In the genomic region with DNA sequence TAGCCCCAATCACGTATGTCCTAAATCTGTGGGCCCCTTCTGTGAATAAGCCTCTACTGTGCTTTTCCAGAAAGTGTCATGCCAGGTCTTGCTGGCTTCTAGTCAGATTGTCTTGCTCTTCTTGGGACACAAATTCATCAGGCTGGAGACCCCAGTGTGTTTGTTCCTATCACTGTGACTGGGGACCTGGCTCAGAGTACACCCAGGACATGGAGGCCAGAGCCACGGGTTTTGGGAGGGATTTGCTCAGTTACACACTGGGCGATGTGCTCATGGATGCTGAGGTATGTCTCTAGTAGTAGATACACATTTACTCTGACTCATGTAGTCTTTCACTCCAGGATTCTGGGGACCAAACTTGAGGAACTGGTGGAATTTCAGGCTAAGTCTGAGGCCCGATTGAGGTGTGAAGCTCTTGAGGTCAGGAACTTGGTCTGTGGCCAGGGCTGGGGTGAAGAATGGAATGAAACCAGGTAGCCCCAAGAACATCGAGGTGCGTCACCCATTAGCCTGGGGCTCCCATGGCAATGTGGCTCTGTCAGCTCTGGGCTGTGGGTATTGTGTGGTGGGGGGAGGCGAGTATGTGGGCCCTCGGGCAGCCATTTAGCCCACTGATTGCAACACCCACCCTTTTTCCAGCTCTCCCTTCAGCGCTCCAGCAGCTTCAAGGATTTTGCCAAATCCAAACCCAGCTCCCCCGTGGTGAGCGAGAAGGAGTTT, we compare ENCODE assay signal across 18 cellular contexts. TPM values are rescaled to one million over a fixed set of nuclear protein-coding genes. Genes with fewer than 3 reads are reported as not detected.
A peak's percentile ranks its signal among the peaks of the same experiment; 100 is the strongest.
DNase-seq lines count a peak whose midpoint lies in the region; ATAC-seq, FAIRE-seq and TF ChIP-seq lines count a peak whose summit lies in the region.
"Had no signal": no experiment of that assay in that cellular context is flagged by ENCODE, and none has a peak within 500 bp of the region (broad histone marks: within the 10 kb centered on the region; RNA-seq: fewer than 3 reads in every experiment).

No MANE protein-coding gene starts in this region.

- H3K79me2 ChIP-seq in OCI-LY1 (ENCODE audit: insufficient read depth, low read length) (peaks cover 13% of the 10 kb centered on the region), GM12878 (ENCODE audit: control insufficient read depth, insufficient read depth, low read length) (peaks cover 47% of the 10 kb centered on the region)

- SMC1A ChIA-PET in GM12878 (lab: Charles Lee; ENCODE audit: uncharacterized antibody, unreplicated experiment) = interaction anchor here (0.5 to 14.8 kb wide), 11 partner anchors 9 to 558 kb away, joined by 3 to 165 read pairs (median 4); no protein-coding TSS in a partner anchor

- peak overlapping the region; percentile 23 for H3K27ac ChIP-seq in OCI-LY1 (ENCODE audit: low read depth, low read length, poor library complexity, severe bottlenecking)
- H3K27ac ChIP-seq in GM12878 (ENCODE audit: control insufficient read depth, insufficient read depth) = no peak overlapping the region
- H3K27ac ChIP-seq: neural progenitor cell had no signal

- peaks cover 46% of the 10 kb centered on the region for H3K4me1 Mint-ChIP-seq in stimulated activated effector memory CD8-positive, alpha-beta T cell treated with anti-CD3 and anti-CD28 coated beads, Interleukin-12 subunit alpha, Interleukin-12 subunit beta, amount 100 ng/mL, for 72 hours

- no peak for TF ChIP-seq POLR2A in GM12878 (IDR thresholded peaks at IDR 0.05; ENCODE audit: low read depth, low read length)

- peak; percentile 53 for DNase-seq in activated CD8-positive, alpha-beta memory T cell treated with anti-CD3 and anti-CD28 coated beads for 24 hours
- DNase-seq in activated CD8-positive, alpha-beta memory T cell treated with anti-CD3 and anti-CD28 coated beads, Interleukin-2, amount 50 U/mL, for 4 hours = no peak
- DNase-seq in GM12878 (ENCODE audit: low read depth, low spot score) (no peak), NOMO-1 treated with DMSO at 0.1 percent for 48 hours (lab: John Stamatoyannopoulos, UW; ENCODE audit: unreplicated experiment) (no peak)
- no peak for DNase-seq in stimulated activated effector memory CD8-positive, alpha-beta T cell treated with anti-CD3 and anti-CD28 coated beads, Interleukin-12 subunit alpha, Interleukin-12 subunit beta, amount 100 ng/mL, for 72 hours (ENCODE audit: low spot score in 2 of 2)
- no peak for DNase-seq in central memory CD4-positive, alpha-beta T cell
- DNase-seq: anterior cingulate cortex; MG63; NCI-H1694; retina; stimulated activated CD4-positive, alpha-beta T cell treated with anti-CD3 and anti-CD28 coated beads, Interleukin-15, amount 100 ng/mL, for 24 hours had no signal

- no peaks in the 10 kb centered on the region for H3K9me2 ChIP-seq in OCI-LY1 (ENCODE audit: low read depth, low read length)

- RAD21 ChIA-PET in GM12878 (lab: Charles Lee; ENCODE audit: unreplicated experiment) = interaction anchor here (0.7 to 1.8 kb wide), 6 partner anchors 11 to 35 kb away, joined by 3 to 8 read pairs (median 4); no protein-coding TSS in a partner anchor

- no peaks in the 10 kb centered on the region for H3K9me3 Mint-ChIP-seq in stimulated activated effector memory CD8-positive, alpha-beta T cell treated with anti-CD3 and anti-CD28 coated beads, Interleukin-12 subunit alpha, Interleukin-12 subunit beta, amount 100 ng/mL, for 72 hours

- H3K9ac ChIP-seq in OCI-LY1 (ENCODE audit: low read length) (no peak overlapping the region), GM12878 (ENCODE audit: control insufficient read depth, insufficient read depth, low read length) (no peak overlapping the region)
- H3K9ac ChIP-seq: neural progenitor cell had no signal

- BruUV-seq in GM12878 (replicated peaks; lab: Mats Ljungman, UMichigan) = no TSS peak

- POLR2A ChIA-PET in GM12878 (lab: Charles Lee) = interaction anchor here (11.2 kb wide), 1 partner anchor 17 kb away, joined by 169 read pairs; no protein-coding TSS in a partner anchor

- ATAC-seq in GM12878 (no peak), HG03571 (IDR thresholded peaks at IDR 0.05; ENCODE audit: unreplicated experiment) (no peak)
- no peak for ATAC-seq in stimulated activated effector memory CD8-positive, alpha-beta T cell treated with anti-CD3 and anti-CD28 coated beads, Interleukin-12 subunit alpha, Interleukin-12 subunit beta, amount 100 ng/mL, for 72 hours
- ATAC-seq: Right ventricle myocardium inferior had no signal

- WGBS in GM12878 (ENCODE audit: insufficient coverage, insufficient replicate concordance, low lambda C conversion rate, missing lambda C conversion rate) = 74% methylated on average over 11 of the region's 11 CpGs

- H3K4me3 ChIP-seq in OCI-LY1 (ENCODE audit: low read depth, low read length, poor library complexity, severe bottlenecking) (no peak overlapping the region), GM12878 (no peak overlapping the region)
- H3K4me3 ChIP-seq: MG63, neural progenitor cell had no signal

- H2AFZ ChIP-seq in OCI-LY1 (ENCODE audit: low read length) = no peak overlapping the region
- no peak overlapping the region for H2AFZ ChIP-seq in GM12878 (ENCODE audit: control insufficient read depth, low read depth, low read length)
- H2AFZ ChIP-seq: neural progenitor cell had no signal

- peak overlapping the region; percentile 93 for H3K27ac Mint-ChIP-seq in stimulated activated effector memory CD8-positive, alpha-beta T cell treated with anti-CD3 and anti-CD28 coated beads, Interleukin-12 subunit alpha, Interleukin-12 subunit beta, amount 100 ng/mL, for 72 hours
- H3K27ac Mint-ChIP-seq: neural progenitor cell had no signal

- peak overlapping the region; percentile 93 for H3K4me3 Mint-ChIP-seq in stimulated activated effector memory CD8-positive, alpha-beta T cell treated with anti-CD3 and anti-CD28 coated beads, Interleukin-12 subunit alpha, Interleukin-12 subunit beta, amount 100 ng/mL, for 72 hours
- H3K4me3 Mint-ChIP-seq: neural progenitor cell had no signal

- intact Hi-C loops in GM12878 (cut with micrococcal nuclease; ENCODE audit: unreplicated experiment) = no loop called here

- no peak for TF ChIP-seq EP300 in GM12878 (IDR thresholded peaks at IDR 0.05; ENCODE audit: borderline replicate concordance in 1 of 2, control insufficient read depth in 1 of 2, low read depth in 2 of 2, low read length in 2 of 2)

- no peak overlapping the region for H3K4me2 ChIP-seq in OCI-LY1 (ENCODE audit: low read length)
- H3K4me2 ChIP-seq in GM12878 (ENCODE audit: control insufficient read depth, insufficient read depth) = no peak overlapping the region; the same call in 1 of the 2 replicates
- H3K4me2 ChIP-seq: neural progenitor cell had no signal

- H4K20me1 ChIP-seq in OCI-LY1 (ENCODE audit: insufficient read depth, low read length) = no peaks in the 10 kb centered on the region
- H4K20me1 ChIP-seq in GM12878 (ENCODE audit: control insufficient read depth, insufficient read depth) = no peaks in the 10 kb centered on the region

- H3K27me3 ChIP-seq in OCI-LY1 (ENCODE audit: insufficient read depth, low read length) = no peaks in the 10 kb centered on the region
- H3K27me3 ChIP-seq in GM12878 (replicated peaks in 1 of 2; ENCODE audit: control insufficient read depth in 2 of 2, insufficient read depth in 2 of 2, low read length in 1 of 2) = no peaks in the 10 kb centered on the region
- H3K27me3 ChIP-seq: MG63, neural progenitor cell had no signal

- H3K36me3 ChIP-seq in OCI-LY1 (ENCODE audit: insufficient read depth, low read length) = peaks cover 71% of the 10 kb centered on the region
- H3K36me3 ChIP-seq in GM12878 (ENCODE audit: control insufficient read depth in 2 of 2, insufficient read depth in 2 of 2, low read length in 1 of 2) = peaks cover 9 to 23% of the 10 kb centered on the region in 2 experiments
- H3K36me3 ChIP-seq: MG63, neural progenitor cell had no signal

- in situ Hi-C loops in GM12878 (cut with MboI) = no loop called here

- no peak for TF ChIP-seq RAD21 in GM12878 (IDR thresholded peaks at IDR 0.05; ENCODE audit: insufficient read depth, low read depth, low read length)

- CTCF ChIA-PET in GM12878 (lab: Yijun Ruan, JAX) = interaction anchor here (0.8 to 1.6 kb wide), 5 partner anchors 10 to 149 kb away, joined by 3 to 6 read pairs (median 4); a partner anchor contains a TSS

- peak; percentile 7 for FAIRE-seq in GM12878 (lab: Jason Lieb, UNC)

- no peak for TF ChIP-seq CTCF in OCI-LY1 (IDR thresholded peaks at IDR 0.05; ENCODE audit: low read length)
- no peak for TF ChIP-seq CTCF in GM12878 (IDR thresholded peaks at IDR 0.05 in 2 of 3, conservative IDR thresholded peaks at IDR 0.05 in 1 of 3; ENCODE audit: control insufficient read depth in 2 of 3, extremely low read depth in 1 of 3, insufficient read depth in 1 of 3, low read depth in 3 of 3, low read length in 3 of 3)

- peaks cover 100% of the 10 kb centered on the region for H3K36me3 Mint-ChIP-seq in stimulated activated effector memory CD8-positive, alpha-beta T cell treated with anti-CD3 and anti-CD28 coated beads, Interleukin-12 subunit alpha, Interleukin-12 subunit beta, amount 100 ng/mL, for 72 hours

- H3K9me3 ChIP-seq in OCI-LY1 (ENCODE audit: low read length) (no peaks in the 10 kb centered on the region), GM12878 (replicated peaks; ENCODE audit: control insufficient read depth, insufficient read depth, low read length) (no peaks in the 10 kb centered on the region)
- H3K9me3 ChIP-seq: MG63 had no signal

- peaks cover 41% of the 10 kb centered on the region for H3K4me1 ChIP-seq in OCI-LY1 (ENCODE audit: insufficient read depth, low read length, severe bottlenecking)
- peaks cover 20% of the 10 kb centered on the region for H3K4me1 ChIP-seq in GM12878 (ENCODE audit: control insufficient read depth, insufficient read depth, low read length)
- H3K4me1 ChIP-seq: neural progenitor cell had no signal

- H3F3A ChIP-seq in OCI-LY1 (ENCODE audit: insufficient read depth, low read length) = no peaks in the 10 kb centered on the region

RNA-seq across cellular contexts. Expression of a gene that starts 7.7 kb away (rescaled TPM):
- 88.3 and 101 TPM in 2 replicates for total RNA-seq in GM12878 (2013; cell fraction: nucleolus; rRNA removed)
- total RNA-seq in GM12878 (2014; rRNA removed) = 198 and 231 TPM in 2 replicates
- 123 and 130 TPM in 2 replicates for total RNA-seq in GM12878 (2014; rRNA removed; fragmentation: Illumina TruSeq; extraction: Trizol)
- total RNA-seq in GM12878 (2021) = 183 and 191 TPM in 2 replicates
- polyA plus RNA-seq in GM12878 (2011; ENCODE audit: low read depth) = 67.3 TPM
- 159 and 233 TPM in 2 replicates for polyA plus RNA-seq in GM12878 (2011; rRNA removed)
- polyA plus RNA-seq in GM12878 (2011; cell fraction: cytosol; rRNA removed) = 229 and 314 TPM in 2 replicates
- 329 and 387 TPM in 2 replicates for polyA plus RNA-seq in GM12878 (2011; cell fraction: nucleus; rRNA removed)
- 109 and 113 TPM in 2 replicates for polyA plus RNA-seq in GM12878 (2012)
- 122 and 155 TPM in 2 replicates for polyA plus RNA-seq in GM12878 (2014; fragmentation: Illumina TruSeq; extraction: Trizol)
- polyA plus RNA-seq in GM12878 (2014; fragmentation: Nextera tagmentation; extraction: Ambion mirVana) = 10 to 100 TPM; 23.1 to 39.1 TPM
- polyA plus RNA-seq in GM12878 (2014; rRNA removed) = 192 and 204 TPM in 2 replicates
- polyA plus RNA-seq in GM12878 (2016; fragmentation: Nextera tagmentation; extraction: Ambion mirVana) = 100 to 1,000 TPM; 148 to 164 TPM
- 120 and 220 TPM in 2 replicates for polyA minus RNA-seq in GM12878 (2011; rRNA and poly(A)+ RNA removed)
- polyA minus RNA-seq in GM12878 (2011; cell fraction: cytosol; rRNA and poly(A)+ RNA removed) = 77.4 and 94.2 TPM in 2 replicates
- 51.7 and 77.8 TPM in 2 replicates for polyA minus RNA-seq in GM12878 (2011; cell fraction: nucleus; rRNA and poly(A)+ RNA removed)
- total RNA-seq: A673, chondrocyte, kidney epithelial cell had no signal

RNA-seq across cellular contexts. Expression of a gene that starts 48.7 kb away (rescaled TPM):
- not detected in 2 replicates for total RNA-seq in GM12878 (2013; cell fraction: nucleolus; rRNA removed)
- 0.17 and 0.27 TPM in 2 replicates for total RNA-seq in GM12878 (2014; rRNA removed)
- 0.13 and 0.14 TPM in 2 replicates for total RNA-seq in GM12878 (2014; rRNA removed; fragmentation: Illumina TruSeq; extraction: Trizol)
- 0.21 and 0.27 TPM in 2 replicates for total RNA-seq in GM12878 (2021)
- polyA plus RNA-seq in GM12878 (2011; ENCODE audit: low read depth) = 0.13 TPM
- polyA plus RNA-seq in GM12878 (2011; rRNA removed) = 0.04 TPM in 2 replicates
- polyA plus RNA-seq in GM12878 (2011; cell fraction: cytosol; rRNA removed) = 0.05 and 0.06 TPM in 2 replicates
- 0.04 and 0.06 TPM in 2 replicates for polyA plus RNA-seq in GM12878 (2011; cell fraction: nucleus; rRNA removed)
- polyA plus RNA-seq in GM12878 (2012) = 0.05 and 0.07 TPM in 2 replicates
- 0.21 and 0.32 TPM in 2 replicates for polyA plus RNA-seq in GM12878 (2014; fragmentation: Illumina TruSeq; extraction: Trizol)
- polyA plus RNA-seq in GM12878 (2014; fragmentation: Nextera tagmentation; extraction: Ambion mirVana) = under 1 TPM; 0.08 to 0.26 TPM
- 0.24 and 0.37 TPM in 2 replicates for polyA plus RNA-seq in GM12878 (2014; rRNA removed)
- under 1 TPM; 0.05 to 0.06 TPM for polyA plus RNA-seq in GM12878 (2016; fragmentation: Nextera tagmentation; extraction: Ambion mirVana)
- not detected in 2 replicates for polyA minus RNA-seq in GM12878 (2011; rRNA and poly(A)+ RNA removed)
- not detected in 2 replicates for polyA minus RNA-seq in GM12878 (2011; cell fraction: cytosol; rRNA and poly(A)+ RNA removed)
- not detected in 2 replicates for polyA minus RNA-seq in GM12878 (2011; cell fraction: nucleus; rRNA and poly(A)+ RNA removed)
- total RNA-seq: A673, chondrocyte, kidney epithelial cell had no signal

RNA-seq across cellular contexts. Expression of a gene that starts 56.2 kb away (rescaled TPM):
- total RNA-seq in GM12878 (2013; cell fraction: nucleolus; rRNA removed) = 26.9 and 29.7 TPM in 2 replicates
- 4.0 and 4.9 TPM in 2 replicates for total RNA-seq in GM12878 (2014; rRNA removed)
- total RNA-seq in GM12878 (2014; rRNA removed; fragmentation: Illumina TruSeq; extraction: Trizol) = 2.4 and 2.8 TPM in 2 replicates
- 6.6 and 6.9 TPM in 2 replicates for total RNA-seq in GM12878 (2021)
- 5.6 TPM for polyA plus RNA-seq in GM12878 (2011; ENCODE audit: low read depth)
- polyA plus RNA-seq in GM12878 (2011; rRNA removed) = 10.1 and 13.0 TPM in 2 replicates
- 8.7 and 12.4 TPM in 2 replicates for polyA plus RNA-seq in GM12878 (2011; cell fraction: cytosol; rRNA removed)
- 10.8 and 13.0 TPM in 2 replicates for polyA plus RNA-seq in GM12878 (2011; cell fraction: nucleus; rRNA removed)
- polyA plus RNA-seq in GM12878 (2012) = 7.2 and 7.6 TPM in 2 replicates
- polyA plus RNA-seq in GM12878 (2014; fragmentation: Illumina TruSeq; extraction: Trizol) = 8.1 and 8.4 TPM in 2 replicates
- polyA plus RNA-seq in GM12878 (2014; fragmentation: Nextera tagmentation; extraction: Ambion mirVana) = 1 to 10 TPM; 1.8 to 2.5 TPM
- 3.9 and 4.4 TPM in 2 replicates for polyA plus RNA-seq in GM12878 (2014; rRNA removed)
- polyA plus RNA-seq in GM12878 (2016; fragmentation: Nextera tagmentation; extraction: Ambion mirVana) = 1 to 10 TPM; 6.5 to 6.7 TPM
- polyA minus RNA-seq in GM12878 (2011; rRNA and poly(A)+ RNA removed) = 18.1 and 19.4 TPM in 2 replicates
- 6.9 and 7.7 TPM in 2 replicates for polyA minus RNA-seq in GM12878 (2011; cell fraction: cytosol; rRNA and poly(A)+ RNA removed)
- 8.7 and 10.5 TPM in 2 replicates for polyA minus RNA-seq in GM12878 (2011; cell fraction: nucleus; rRNA and poly(A)+ RNA removed)
